In the genomic region with DNA sequence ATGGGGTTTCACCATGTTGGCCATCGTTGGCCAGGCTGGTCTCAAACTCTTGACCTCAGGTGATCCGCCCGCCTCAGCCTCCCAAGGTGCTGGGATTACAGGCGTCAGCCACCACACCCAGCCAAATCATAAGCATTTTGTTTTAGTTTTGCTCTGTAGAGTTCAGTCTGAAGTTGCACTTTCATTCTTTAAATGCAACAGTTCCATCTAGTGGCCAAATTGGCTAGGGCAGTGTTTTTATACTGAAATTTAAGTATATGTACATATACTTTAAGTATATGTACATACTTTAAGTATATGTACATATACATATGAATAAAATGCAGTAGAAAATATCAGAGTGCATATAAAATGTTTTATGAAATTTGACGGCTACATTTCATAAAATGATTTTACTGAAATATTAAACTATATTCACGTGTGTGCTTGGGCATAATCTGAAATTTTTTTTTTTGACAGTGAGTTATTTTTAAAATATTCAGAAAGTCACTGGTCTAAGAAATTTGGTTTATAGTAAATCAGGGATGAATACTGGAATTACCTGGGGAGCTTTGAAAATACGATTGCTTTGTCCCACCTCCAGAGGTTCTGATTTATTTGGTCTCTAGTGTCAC, we compare ENCODE assay signal across 8 cellular contexts.
A peak's percentile ranks its signal among the peaks of the same experiment; 100 is the strongest.
DNase-seq lines count a peak whose midpoint lies in the region; ATAC-seq and TF ChIP-seq lines count a peak whose summit lies in the region.

No MANE protein-coding gene starts in this region.

- no peaks in the 10 kb centered on the region for H3K36me3 ChIP-seq in hepatocyte (replicated peaks; ENCODE audit: insufficient read depth, low read depth)

- H4K20me1 ChIP-seq in hepatocyte (ENCODE audit: insufficient read depth, poor library complexity, severe bottlenecking) = no peaks in the 10 kb centered on the region

- no peak overlapping the region for H3K4me2 ChIP-seq in hepatocyte

- peaks cover 28% of the 10 kb centered on the region for H3K4me1 Mint-ChIP-seq in WTC11

- no peaks in the 10 kb centered on the region for H3K9me3 Mint-ChIP-seq in WTC11

- H3K79me2 ChIP-seq in hepatocyte = no peaks in the 10 kb centered on the region

- H3K9me2 ChIP-seq in hepatocyte (replicated peaks; ENCODE audit: insufficient read depth) = no peaks in the 10 kb centered on the region

- H3K4me3 Mint-ChIP-seq in WTC11 = no peak overlapping the region

- peak; percentile 49 for DNase-seq in COR-L47 (lab: John Stamatoyannopoulos, UW)
- DNase-seq in NCI-H1930 (lab: John Stamatoyannopoulos, UW) = peak; percentile 4 to 16
- DNase-seq in WTC11 (ENCODE audit: low spot score) = peak; percentile 16
- DNase-seq in hepatocyte (ENCODE audit: low spot score) = peak; percentile 80
- peak; percentile 10 for DNase-seq in stimulated activated naive CD8-positive, alpha-beta T cell treated with anti-CD3 and anti-CD28 coated beads, Interleukin-15, Interleukin-2, amounts not matched to agents 100 U/mL and 50 U/mL, for 24 hours
- no peak for DNase-seq in HK-2 (ENCODE audit: unreplicated experiment)

- TF ChIP-seq CTCF in WTC11 (IDR thresholded peaks at IDR 0.05) (peak; percentile 12; the same call in 1 of the 2 replicates), hepatocyte (IDR thresholded peaks at IDR 0.05; ENCODE audit: poor library complexity) (peak; percentile 83)

- no peak overlapping the region for H3K27ac ChIP-seq in hepatocyte

- peaks cover 3% of the 10 kb centered on the region for H3K4me1 ChIP-seq in hepatocyte (ENCODE audit: insufficient read depth)

- no peak overlapping the region for H3K4me3 ChIP-seq in hepatocyte

- no peaks in the 10 kb centered on the region for H3K27me3 Mint-ChIP-seq in WTC11 (ENCODE audit: low read depth)

- H2AFZ ChIP-seq in hepatocyte = no peak overlapping the region

- CTCF ChIA-PET in WTC11 (lab: Charles Lee) = interaction anchor here (0.9 to 5.7 kb wide), 7 partner anchors 63 to 990 kb away, joined by 3 to 55 read pairs (median 4); partner anchors contain the start of gene NWD2

- no peaks in the 10 kb centered on the region for H3K27me3 ChIP-seq in hepatocyte

- H3K27ac Mint-ChIP-seq in WTC11 = no peak overlapping the region

- POLR2A ChIA-PET in WTC11 (lab: Charles Lee) = no interaction called here

- ATAC-seq in GM18519 (IDR thresholded peaks at IDR 0.05; ENCODE audit: low FRiP score, unreplicated experiment) (peak; percentile 81), HG02970 (IDR thresholded peaks at IDR 0.05; ENCODE audit: low FRiP score, unreplicated experiment) (peak; percentile 65), WTC11 (peak; percentile 39)
- no peak for ATAC-seq in stimulated activated naive CD8-positive, alpha-beta T cell treated with anti-CD3 and anti-CD28 coated beads, Interleukin-15, Interleukin-2, amounts not matched to agents 100 U/mL and 50 U/mL, for 24 hours

- no peaks in the 10 kb centered on the region for H3K36me3 Mint-ChIP-seq in WTC11

- H3K9me3 ChIP-seq in hepatocyte (ENCODE audit: low read depth) = no peaks in the 10 kb centered on the region

- WGBS in hepatocyte (ENCODE audit: low lambda C conversion rate, missing lambda C conversion rate) = 32% methylated on average over 7 of the region's 7 CpGs

TF ChIP-seq in WTC11, 78 proteins besides CTCF, POLR2A, EP300 and RAD21:
- no peak for TF ChIP-seq FOXP1 (CRISPR knock-in tag; IDR thresholded peaks at IDR 0.05; ENCODE audit: borderline replicate concordance)
- TF ChIP-seq SMAD3 (CRISPR knock-in tag; IDR thresholded peaks at IDR 0.05; ENCODE audit: borderline replicate concordance) = no peak
